Comparison of ENCODE assay signal across 24 cellular contexts in genomic region chr4:144788469-144788868, GRCh38.
"Had no signal": no experiment of that assay in that cellular context is flagged by ENCODE, and none has a peak within 500 bp of the region (broad histone marks: within the 10 kb centered on the region; RNA-seq: fewer than 3 reads in every experiment).

No MANE protein-coding gene starts in this region.

- H3K4me1 ChIP-seq: esophagus muscularis mucosa, gastroesophageal sphincter, left ventricle myocardium inferior, lower lobe of right lung, psoas muscle, spleen had no signal

- H3K4me3 ChIP-seq: esophagus muscularis mucosa, gastroesophageal sphincter, left ventricle myocardium inferior, lower lobe of right lung, psoas muscle, right lobe of liver, spleen, thoracic aorta had no signal

- H3K36me3 ChIP-seq: esophagus muscularis mucosa, gastroesophageal sphincter, left ventricle myocardium inferior, lower lobe of right lung, right lobe of liver, spleen, thoracic aorta had no signal

- H3K9me3 ChIP-seq: left ventricle myocardium inferior, lower lobe of right lung, psoas muscle, right lobe of liver, thoracic aorta had no signal

- H3K27ac ChIP-seq: epithelial cell of prostate, esophagus muscularis mucosa, gastroesophageal sphincter, left ventricle myocardium inferior, lower lobe of right lung, psoas muscle, right lobe of liver, spleen, thoracic aorta had no signal

- DNase-seq: effector memory CD4-positive, alpha-beta T cell; glutamatergic neuron; immature natural killer cell; left cardiac atrium; left ventricle myocardium inferior; lower lobe of right lung; midbrain; occipital lobe; psoas muscle; retina; right lobe of liver; spleen; stimulated activated CD4-positive, alpha-beta T cell treated with anti-CD3 and anti-CD28 coated beads, Interleukin-15, amount 100 ng/mL, for 24 hours; stimulated activated CD4-positive, alpha-beta T cell treated with anti-CD3 and anti-CD28 coated beads, Interleukin-1b, Interleukin-23, amount 100 ng/mL, for 48 hours; stimulated activated CD4-positive, alpha-beta T cell treated with anti-CD3 and anti-CD28 coated beads, Interleukin-4, amount 100 ng/mL, for 24 hours; stimulated activated naive CD8-positive, alpha-beta T cell treated with anti-CD3 and anti-CD28 coated beads, Interleukin-15, amount 100 ng/mL, for 72 hours; substantia nigra; trophoblast cell had no signal

- ATAC-seq: gastroesophageal sphincter; left cardiac atrium; lower lobe of right lung; natural killer cell treated with Interleukin-12 subunit alpha and Interleukin-12 subunit beta and Interleukin-15 and Interleukin-18, amount 100 ng/mL, for 72 hours; psoas muscle; stimulated activated memory B cell treated with anti-CD40 and anti-IgM and Interleukin-4, amounts not matched to agents 10 μg/mL and 1 μg/mL and 100 μg/mL, for 72 hours; stimulated activated naive CD8-positive, alpha-beta T cell treated with anti-CD3 and anti-CD28 coated beads, Interleukin-15, amount 100 ng/mL, for 72 hours had no signal

- H3K27me3 ChIP-seq: esophagus muscularis mucosa, gastroesophageal sphincter, right lobe of liver, spleen had no signal
